In genomic region chr10:59257224-59257623, GRCh38 we compare ENCODE assay signal across 28 cellular contexts.
"Had no signal": no experiment of that assay in that cellular context is flagged by ENCODE, and none has a peak within 500 bp of the region (broad histone marks: within the 10 kb centered on the region; RNA-seq: fewer than 3 reads in every experiment).

No MANE protein-coding gene starts in this region.

- H3K4me3 ChIP-seq: stomach, suprapubic skin, testis, thoracic aorta, thyroid gland, tibial artery, tibial nerve, transverse colon, upper lobe of left lung, upper lobe of right lung, uterus, vagina had no signal

- H3K27me3 Mint-ChIP-seq: stimulated activated memory B cell treated with anti-CD40 and anti-IgM and Interleukin-4, amounts not matched to agents 10 μg/mL and 1 μg/mL and 100 μg/mL, for 72 hours; stimulated activated naive B cell treated with anti-CD40 and anti-IgM and Interleukin-4, amounts not matched to agents 10 μg/mL and 1 μg/mL and 100 μg/mL, for 72 hours; stimulated activated naive CD8-positive, alpha-beta T cell treated with anti-CD3 and anti-CD28 coated beads, Interleukin-15, Interleukin-2, amounts not matched to agents 100 ng/mL and 50 ng/mL, for 24 hours; type B pancreatic cell had no signal

- H3K9me3 Mint-ChIP-seq: stimulated activated naive B cell treated with anti-CD40 and anti-IgM and Interleukin-4, amounts not matched to agents 10 μg/mL and 1 μg/mL and 100 μg/mL, for 72 hours; type B pancreatic cell had no signal

- DNase-seq: stimulated activated CD4-positive, alpha-beta T cell treated with anti-CD3 and anti-CD28 coated beads, Interleukin-2, amount 100 ng/mL, for 48 hours; stimulated activated CD4-positive, alpha-beta T cell treated with anti-CD3 and anti-CD28 coated beads, Interleukin-4, amount 100 ng/mL, for 1 hour; stimulated activated CD4-positive, alpha-beta T cell treated with anti-CD3 and anti-CD28 coated beads, Interleukin-4, amount 100 ng/mL, for 24 hours; stimulated activated CD4-positive, alpha-beta T cell treated with anti-CD3 and anti-CD28 coated beads, Interleukin-4, amount 100 ng/mL, for 4 hours; stimulated activated CD8-positive, alpha-beta memory T cell treated with anti-CD3 and anti-CD28 coated beads, Interleukin-4, amount 100 ng/mL, for 48 hours; stimulated activated naive B cell treated with anti-CD40 and anti-IgM and Interleukin-4, amounts not matched to agents 10 μg/mL and 1 μg/mL and 100 μg/mL, for 72 hours; stimulated activated naive CD4-positive, alpha-beta T cell; stimulated activated naive CD4-positive, alpha-beta T cell treated with Interleukin-2 at 50 U/mL for 16 hours; stimulated activated naive CD8-positive, alpha-beta T cell treated with anti-CD3 and anti-CD28 coated beads, Interleukin-15, Interleukin-2, amounts not matched to agents 100 U/mL and 50 U/mL, for 24 hours; stomach; substantia nigra; testis; thyroid gland; tibial artery; transverse colon; trophoblast cell; upper lobe of left lung; upper lobe of right lung; uterus had no signal

- H3K27me3 ChIP-seq: stomach, suprapubic skin, testis, thyroid gland, tibial artery, tibial nerve, transverse colon, upper lobe of left lung, upper lobe of right lung, uterus, vagina had no signal

- H3K4me1 ChIP-seq: stomach, suprapubic skin, testis, thyroid gland, tibial artery, tibial nerve, transverse colon, upper lobe of left lung, upper lobe of right lung, uterus, vagina had no signal

- H3K4me3 Mint-ChIP-seq: stimulated activated effector memory CD8-positive, alpha-beta T cell treated with anti-CD3 and anti-CD28 coated beads, Interleukin-12 subunit alpha, Interleukin-12 subunit beta, amount 100 ng/mL, for 72 hours; stimulated activated memory B cell treated with anti-CD40 and anti-IgM and Interleukin-4, amounts not matched to agents 10 μg/mL and 1 μg/mL and 100 μg/mL, for 72 hours; stimulated activated naive B cell treated with anti-CD40 and anti-IgM and Interleukin-4, amounts not matched to agents 10 μg/mL and 1 μg/mL and 100 μg/mL, for 72 hours; stimulated activated naive CD8-positive, alpha-beta T cell treated with anti-CD3 and anti-CD28 coated beads, Interleukin-15, Interleukin-2, amounts not matched to agents 100 ng/mL and 50 ng/mL, for 24 hours; type B pancreatic cell had no signal

- H3K36me3 ChIP-seq: thoracic aorta, tibial nerve, transverse colon, upper lobe of right lung, uterus had no signal

- H3K4me1 Mint-ChIP-seq: stimulated activated effector memory CD8-positive, alpha-beta T cell treated with anti-CD3 and anti-CD28 coated beads, Interleukin-12 subunit alpha, Interleukin-12 subunit beta, amount 100 ng/mL, for 72 hours; stimulated activated memory B cell treated with anti-CD40 and anti-IgM and Interleukin-4, amounts not matched to agents 10 μg/mL and 1 μg/mL and 100 μg/mL, for 72 hours; stimulated activated naive B cell treated with anti-CD40 and anti-IgM and Interleukin-4, amounts not matched to agents 10 μg/mL and 1 μg/mL and 100 μg/mL, for 72 hours had no signal

- H3K9me3 ChIP-seq: stomach, suprapubic skin, testis, thoracic aorta, thyroid gland, tibial artery, tibial nerve, transverse colon, upper lobe of left lung, upper lobe of right lung, uterus, vagina had no signal

- ATAC-seq: stimulated activated effector memory CD8-positive, alpha-beta T cell treated with anti-CD3 and anti-CD28 coated beads, Interleukin-12 subunit alpha, Interleukin-12 subunit beta, amount 100 ng/mL, for 72 hours; stimulated activated memory B cell treated with anti-CD40 and anti-IgM and Interleukin-4, amounts not matched to agents 10 μg/mL and 1 μg/mL and 100 μg/mL, for 72 hours; stimulated activated naive B cell treated with anti-CD40 and anti-IgM and Interleukin-4, amounts not matched to agents 10 μg/mL and 1 μg/mL and 100 μg/mL, for 72 hours; stimulated activated naive CD8-positive, alpha-beta T cell treated with anti-CD3 and anti-CD28 coated beads, Interleukin-15, Interleukin-2, amounts not matched to agents 100 U/mL and 50 U/mL, for 24 hours; upper lobe of right lung had no signal

- H3K27ac ChIP-seq: stomach, suprapubic skin, testis, thoracic aorta, thyroid gland, tibial artery, tibial nerve, transverse colon, upper lobe of left lung, upper lobe of right lung, uterus, vagina had no signal

- H3K27ac Mint-ChIP-seq: stimulated activated effector memory CD8-positive, alpha-beta T cell treated with anti-CD3 and anti-CD28 coated beads, Interleukin-12 subunit alpha, Interleukin-12 subunit beta, amount 100 ng/mL, for 72 hours; stimulated activated memory B cell treated with anti-CD40 and anti-IgM and Interleukin-4, amounts not matched to agents 10 μg/mL and 1 μg/mL and 100 μg/mL, for 72 hours; stimulated activated naive B cell treated with anti-CD40 and anti-IgM and Interleukin-4, amounts not matched to agents 10 μg/mL and 1 μg/mL and 100 μg/mL, for 72 hours; stimulated activated naive CD8-positive, alpha-beta T cell treated with anti-CD3 and anti-CD28 coated beads, Interleukin-15, Interleukin-2, amounts not matched to agents 100 ng/mL and 50 ng/mL, for 24 hours; type B pancreatic cell had no signal

- FAIRE-seq: urothelium cell line had no signal
